In the genomic region with DNA sequence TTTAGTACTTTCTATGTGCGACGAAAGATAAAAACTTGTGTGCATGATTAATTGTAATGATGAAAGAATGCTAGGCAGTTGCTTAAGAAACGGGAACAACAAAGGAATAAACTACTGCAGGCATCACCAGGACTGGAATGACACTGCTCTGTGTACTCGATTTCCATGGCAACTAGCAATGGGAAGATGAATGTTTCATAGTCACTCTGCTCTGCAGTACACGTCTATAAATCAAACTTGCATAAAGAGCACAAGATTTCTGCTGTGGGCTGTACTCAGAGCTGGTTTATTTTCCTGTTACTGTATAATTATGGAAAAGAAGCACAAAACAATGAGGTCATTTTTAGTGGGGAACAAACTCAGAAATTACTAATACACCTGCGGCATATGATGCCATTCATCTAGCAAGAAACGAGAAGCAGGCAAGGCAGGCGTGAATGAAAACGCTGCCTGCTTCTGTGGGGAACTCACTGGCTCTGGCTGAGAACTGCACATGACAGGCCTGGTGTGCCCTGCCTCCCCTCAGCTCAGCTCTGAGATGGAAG, we compare ENCODE assay signal across 9 cellular contexts. TPM values are rescaled to one million over a fixed set of nuclear protein-coding genes. Genes with fewer than 3 reads are reported as not detected.
A peak's percentile ranks its signal among the peaks of the same experiment; 100 is the strongest.
DNase-seq lines count a peak whose midpoint lies in the region; ATAC-seq, FAIRE-seq and TF ChIP-seq lines count a peak whose summit lies in the region.
"Had no signal": no experiment of that assay in that cellular context is flagged by ENCODE, and none has a peak within 500 bp of the region (broad histone marks: within the 10 kb centered on the region; RNA-seq: fewer than 3 reads in every experiment).

No MANE protein-coding gene starts in this region.

- no peaks in the 10 kb centered on the region for H3K9me3 ChIP-seq in left lung
- H3K9me3 ChIP-seq: BLaER1 treated with 17β-estradiol and CSF1 and Interleukin-3, amounts not matched to agents 10 nM and 100 nM had no signal

- in situ Hi-C loops in brain microvascular endothelial cell (cut with HindIII; ENCODE audit: low pct_ligation_motif_present, low sequenced_read_pairs), result no loop called here

- no peaks in the 10 kb centered on the region for H3K27me3 ChIP-seq in brain microvascular endothelial cell (replicated peaks)
- no peaks in the 10 kb centered on the region for H3K27me3 ChIP-seq in left lung
- H3K27me3 ChIP-seq: BLaER1 treated with 17β-estradiol and CSF1 and Interleukin-3, amounts not matched to agents 10 nM and 100 nM had no signal

- no peak for TF ChIP-seq CTCF in brain microvascular endothelial cell (IDR thresholded peaks at IDR 0.05; ENCODE audit: low read depth, low read length, missing control alignments)
- TF ChIP-seq CTCF in left lung (IDR thresholded peaks at IDR 0.05), result no peak

- no peak for DNase-seq in activated naive CD8-positive, alpha-beta T cell treated with anti-CD3 and anti-CD28 coated beads, Interleukin-2, amount 50 U/mL, for 24 hours
- DNase-seq in activated naive CD8-positive, alpha-beta T cell treated with anti-CD3 and anti-CD28 coated beads for 36 hours, result no peak
- DNase-seq in brain microvascular endothelial cell (peak; percentile 97), left lung (no peak), urothelium cell line (ENCODE audit: low spot score) (peak; percentile 33), NCI-H345 treated with DMSO at 0.1 percent for 48 hours (lab: John Stamatoyannopoulos, UW; ENCODE audit: unreplicated experiment) (no peak)

- H3K4me3 ChIP-seq in brain microvascular endothelial cell (ENCODE audit: low read depth, low read length) (no peak overlapping the region), left lung (no peak overlapping the region)
- H3K4me3 ChIP-seq: BLaER1 treated with 17β-estradiol and CSF1 and Interleukin-3, amounts not matched to agents 10 nM and 100 nM had no signal

- H3K27ac ChIP-seq in brain microvascular endothelial cell (peak overlapping the region; percentile 77), left lung (peak overlapping the region in 1 of 2 donors; percentile 34)

- no peak overlapping the region for H3K27ac Mint-ChIP-seq in activated naive CD8-positive, alpha-beta T cell treated with anti-CD3 and anti-CD28 coated beads, Interleukin-2, amount 50 U/mL, for 24 hours
- H3K27ac Mint-ChIP-seq in activated naive CD8-positive, alpha-beta T cell treated with anti-CD3 and anti-CD28 coated beads for 36 hours, result no peak overlapping the region
- H3K27ac Mint-ChIP-seq in stimulated activated memory B cell treated with anti-CD40 and anti-IgM and Interleukin-4, amounts not matched to agents 10 μg/mL and 1 μg/mL and 100 μg/mL, for 72 hours, result no peak overlapping the region

- no peaks in the 10 kb centered on the region for H3K36me3 Mint-ChIP-seq in activated naive CD8-positive, alpha-beta T cell treated with anti-CD3 and anti-CD28 coated beads, Interleukin-2, amount 50 U/mL, for 24 hours (ENCODE audit: low read depth)
- no peaks in the 10 kb centered on the region for H3K36me3 Mint-ChIP-seq in activated naive CD8-positive, alpha-beta T cell treated with anti-CD3 and anti-CD28 coated beads for 36 hours
- no peaks in the 10 kb centered on the region for H3K36me3 Mint-ChIP-seq in stimulated activated memory B cell treated with anti-CD40 and anti-IgM and Interleukin-4, amounts not matched to agents 10 μg/mL and 1 μg/mL and 100 μg/mL, for 72 hours

- FAIRE-seq in urothelium cell line (lab: Jason Lieb, UNC), result no peak

- intact Hi-C loops in left lung (cut with DNase I), result no loop called here

- H3K36me3 ChIP-seq in brain microvascular endothelial cell (replicated peaks) (no peaks in the 10 kb centered on the region), left lung (no peaks in the 10 kb centered on the region)
- H3K36me3 ChIP-seq: BLaER1 treated with 17β-estradiol and CSF1 and Interleukin-3, amounts not matched to agents 10 nM and 100 nM had no signal

- H3K27me3 Mint-ChIP-seq in activated naive CD8-positive, alpha-beta T cell treated with anti-CD3 and anti-CD28 coated beads, Interleukin-2, amount 50 U/mL, for 24 hours, result peaks cover 2% of the 10 kb centered on the region
- H3K27me3 Mint-ChIP-seq in activated naive CD8-positive, alpha-beta T cell treated with anti-CD3 and anti-CD28 coated beads for 36 hours, result peaks cover 17% of the 10 kb centered on the region
- no peaks in the 10 kb centered on the region for H3K27me3 Mint-ChIP-seq in stimulated activated memory B cell treated with anti-CD40 and anti-IgM and Interleukin-4, amounts not matched to agents 10 μg/mL and 1 μg/mL and 100 μg/mL, for 72 hours

- H3K4me3 Mint-ChIP-seq in activated naive CD8-positive, alpha-beta T cell treated with anti-CD3 and anti-CD28 coated beads, Interleukin-2, amount 50 U/mL, for 24 hours, result no peak overlapping the region
- no peak overlapping the region for H3K4me3 Mint-ChIP-seq in activated naive CD8-positive, alpha-beta T cell treated with anti-CD3 and anti-CD28 coated beads for 36 hours
- no peak overlapping the region for H3K4me3 Mint-ChIP-seq in stimulated activated memory B cell treated with anti-CD40 and anti-IgM and Interleukin-4, amounts not matched to agents 10 μg/mL and 1 μg/mL and 100 μg/mL, for 72 hours

- no peaks in the 10 kb centered on the region for H3K9me3 Mint-ChIP-seq in activated naive CD8-positive, alpha-beta T cell treated with anti-CD3 and anti-CD28 coated beads, Interleukin-2, amount 50 U/mL, for 24 hours
- no peaks in the 10 kb centered on the region for H3K9me3 Mint-ChIP-seq in activated naive CD8-positive, alpha-beta T cell treated with anti-CD3 and anti-CD28 coated beads for 36 hours
- no peaks in the 10 kb centered on the region for H3K9me3 Mint-ChIP-seq in stimulated activated memory B cell treated with anti-CD40 and anti-IgM and Interleukin-4, amounts not matched to agents 10 μg/mL and 1 μg/mL and 100 μg/mL, for 72 hours

- peaks cover 3% of the 10 kb centered on the region for H3K4me1 Mint-ChIP-seq in activated naive CD8-positive, alpha-beta T cell treated with anti-CD3 and anti-CD28 coated beads, Interleukin-2, amount 50 U/mL, for 24 hours
- H3K4me1 Mint-ChIP-seq in activated naive CD8-positive, alpha-beta T cell treated with anti-CD3 and anti-CD28 coated beads for 36 hours, result peaks cover 3% of the 10 kb centered on the region
- H3K4me1 Mint-ChIP-seq in stimulated activated memory B cell treated with anti-CD40 and anti-IgM and Interleukin-4, amounts not matched to agents 10 μg/mL and 1 μg/mL and 100 μg/mL, for 72 hours, result peaks cover 4% of the 10 kb centered on the region

- peak; percentile 43 for ATAC-seq in activated naive CD8-positive, alpha-beta T cell treated with anti-CD3 and anti-CD28 coated beads, Interleukin-2, amount 50 U/mL, for 24 hours
- ATAC-seq in left lung (peak; percentile 81), GM18858 (IDR thresholded peaks at IDR 0.05; ENCODE audit: unreplicated experiment) (no peak)
- no peak for ATAC-seq in stimulated activated memory B cell treated with anti-CD40 and anti-IgM and Interleukin-4, amounts not matched to agents 10 μg/mL and 1 μg/mL and 100 μg/mL, for 72 hours

- peaks cover 3% of the 10 kb centered on the region in 2 donors for H3K4me1 ChIP-seq in left lung

RNA-seq across cellular contexts. Expression of a gene that starts 41.8 kb away (rescaled TPM):
- total RNA-seq in activated naive CD8-positive, alpha-beta T cell treated with anti-CD3 and anti-CD28 coated beads for 36 hours, result 1 to 10 TPM; 8.3 TPM
- total RNA-seq in left lung, result 1 to 10 TPM; 5.3 to 5.4 TPM

RNA-seq across cellular contexts. Expression of a gene that starts 43.0 kb away (rescaled TPM):
- 10 to 100 TPM; 88.4 to 96.8 TPM for total RNA-seq in activated naive CD8-positive, alpha-beta T cell treated with anti-CD3 and anti-CD28 coated beads for 36 hours
- 1 to 10 TPM; 8.8 to 9.1 TPM for total RNA-seq in left lung

Comparison
In these comparisons a context has a peak if more than half of its experiments do, and no peak if none do; other contexts are left out.
1. ATAC-seq: peak in activated naive CD8-positive, alpha-beta T cell treated with anti-CD3 and anti-CD28 coated beads, Interleukin-2, amount 50 U/mL, for 24 hours (single experiment) and left lung (single experiment); none in GM18858 (single experiment) and stimulated activated memory B cell treated with anti-CD40 and anti-IgM and Interleukin-4, amounts not matched to agents 10 μg/mL and 1 μg/mL and 100 μg/mL, for 72 hours (single experiment).
2. DNase-seq: peak in brain microvascular endothelial cell (single experiment) and urothelium cell line (single experiment); none in activated naive CD8-positive, alpha-beta T cell treated with anti-CD3 and anti-CD28 coated beads, Interleukin-2, amount 50 U/mL, for 24 hours (single experiment), activated naive CD8-positive, alpha-beta T cell treated with anti-CD3 and anti-CD28 coated beads for 36 hours (single experiment), left lung (0 of 2) and NCI-H345 treated with DMSO at 0.1 percent for 48 hours (single experiment).
3. RNA of a gene that starts 43.0 kb away (total RNA-seq): 88.4 to 96.8 TPM in activated naive CD8-positive, alpha-beta T cell treated with anti-CD3 and anti-CD28 coated beads for 36 hours; 8.8 to 9.1 TPM in left lung; every median in the first group is over 4 times any median in the second.